In genomic region chr10:11849272-11849671, GRCh38 we compare ENCODE assay signal across 22 cellular contexts. TPM values are rescaled to one million over a fixed set of nuclear protein-coding genes. Genes with fewer than 3 reads are reported as not detected.
A peak's percentile ranks its signal among the peaks of the same experiment; 100 is the strongest.
DNase-seq lines count a peak whose midpoint lies in the region; FAIRE-seq and TF ChIP-seq lines count a peak whose summit lies in the region.
"Had no signal": no experiment of that assay in that cellular context is flagged by ENCODE, and none has a peak within 500 bp of the region (broad histone marks: within the 10 kb centered on the region; RNA-seq: fewer than 3 reads in every experiment).

No MANE protein-coding gene starts in this region.

- H3K9me3 Mint-ChIP-seq in MCF 10A (ENCODE audit: unreplicated experiment), result no peaks in the 10 kb centered on the region
- H3K9me3 Mint-ChIP-seq in HFFc6, result no peaks in the 10 kb centered on the region
- H3K9me3 Mint-ChIP-seq: CD8-positive, alpha-beta memory T cell; GM23338; IgD-negative memory B cell had no signal

- POLR2A ChIA-PET in MCF 10A (lab: Yijun Ruan, JAX), result no interaction called here

- intact Hi-C loops in mammary epithelial cell (cut with micrococcal nuclease), result no loop called here
- intact Hi-C loops in MCF 10A (cut with micrococcal nuclease), result no loop called here

- H3K4me3 Mint-ChIP-seq in MCF 10A (ENCODE audit: unreplicated experiment) (no peak overlapping the region), HFFc6 (no peak overlapping the region)
- H3K4me3 Mint-ChIP-seq: CD4-positive, CD25-positive, alpha-beta regulatory T cell; CD8-positive, alpha-beta memory T cell; GM23338; IgD-negative memory B cell had no signal

- no peak for FAIRE-seq in bronchial epithelial cell (lab: Jason Lieb, UNC)
- FAIRE-seq: A549, D721Med, G401.6, GM12891, GM18507, H54, HepG2 had no signal

- H3K4me3 ChIP-seq in mammary epithelial cell (replicated peaks in 1 of 3; ENCODE audit: insufficient read depth in 1 of 3, low read depth in 2 of 3, low read length in 3 of 3), result no peak overlapping the region
- H3K4me3 ChIP-seq in bronchial epithelial cell (ENCODE audit: low read depth, low read length), result no peak overlapping the region
- H3K4me3 ChIP-seq: A549, BLaER1, GM23338 had no signal

- H3K27me3 Mint-ChIP-seq in MCF 10A (ENCODE audit: insufficient read depth, unreplicated experiment) (no peaks in the 10 kb centered on the region), HFFc6 (ENCODE audit: insufficient read depth) (peaks cover 15% of the 10 kb centered on the region)
- H3K27me3 Mint-ChIP-seq: IgD-negative memory B cell had no signal

- H3K4me1 ChIP-seq in mammary epithelial cell (ENCODE audit: insufficient read depth, low read length), result no peaks in the 10 kb centered on the region
- H3K4me1 ChIP-seq: A549 had no signal

- BruUV-seq in mammary epithelial cell (replicated peaks; lab: Mats Ljungman, UMichigan), result no TSS peak
- no TSS peak for BruUV-seq in MCF 10A (replicated peaks; lab: Mats Ljungman, UMichigan)

- WGBS in mammary epithelial cell (ENCODE audit: low coverage, missing lambda C conversion rate), result 93% methylated on average over 1 of the region's 1 CpG

- DNase-seq in mammary epithelial cell, result peak; percentile 39
- no peak for DNase-seq in MCF 10A (ENCODE audit: unreplicated experiment)
- DNase-seq in bronchial epithelial cell (ENCODE audit: low read depth), result peak; percentile 35
- DNase-seq in kidney tubule cell (ENCODE audit: low spot score), result peak; percentile 69
- no peak for DNase-seq in SIG-M5 treated with dmso at 0.1 percent for 504 hours (lab: John Stamatoyannopoulos, UW; ENCODE audit: unreplicated experiment)
- no peak for DNase-seq in GM13976 (ENCODE audit: low spot score)
- no peak for DNase-seq in HFFc6
- DNase-seq: CD4-positive, CD25-positive, alpha-beta regulatory T cell; CD8-positive, alpha-beta memory T cell; COR-L47; HCEC 1CT had no signal

- in situ Hi-C loops in mammary epithelial cell (cut with MboI; ENCODE audit: low sequenced_read_pairs in 2 of 2) (no loop called here), GM13976 (cut with MboI; ENCODE audit: low sequenced_read_pairs, unreplicated experiment) (no loop called here)

- TF ChIP-seq CTCF in mammary epithelial cell (conservative IDR thresholded peaks at IDR 0.05 in 1 of 2, IDR thresholded peaks at IDR 0.05 in 1 of 2; ENCODE audit: extremely low read depth in 1 of 2, insufficient read depth in 1 of 2, low read depth in 1 of 2, low read length in 2 of 2), result no peak
- TF ChIP-seq CTCF in MCF 10A (IDR thresholded peaks at IDR 0.05; ENCODE audit: unreplicated experiment), result no peak
- no peak for TF ChIP-seq CTCF in bronchial epithelial cell (IDR thresholded peaks at IDR 0.05; ENCODE audit: insufficient read depth, low read length, severe bottlenecking)
- TF ChIP-seq CTCF in GM13976 (IDR thresholded peaks at IDR 0.05; ENCODE audit: borderline replicate concordance, control extremely low read depth, extremely low read depth, insufficient read depth, missing control alignments), result no peak
- TF ChIP-seq CTCF in HFFc6 (IDR thresholded peaks at IDR 0.05), result no peak

- H3K4me1 Mint-ChIP-seq in MCF 10A (ENCODE audit: insufficient read depth, unreplicated experiment) (peaks cover 11% of the 10 kb centered on the region), HFFc6 (ENCODE audit: low read depth) (no peaks in the 10 kb centered on the region; the same call in 1 of the 2 replicates)
- H3K4me1 Mint-ChIP-seq: GM23338 had no signal

- H3K27ac Mint-ChIP-seq in MCF 10A (ENCODE audit: low read depth, unreplicated experiment) (no peak overlapping the region), HFFc6 (no peak overlapping the region)
- H3K27ac Mint-ChIP-seq: CD4-positive, CD25-positive, alpha-beta regulatory T cell; CD8-positive, alpha-beta memory T cell; GM23338; IgD-negative memory B cell had no signal

- peaks cover 30% of the 10 kb centered on the region for H3K36me3 ChIP-seq in mammary epithelial cell (ENCODE audit: insufficient read depth, low read length)
- H3K36me3 ChIP-seq in bronchial epithelial cell (ENCODE audit: control insufficient read depth, insufficient read depth, low read length), result peaks cover 23% of the 10 kb centered on the region

- CTCF ChIA-PET in mammary epithelial cell (lab: Charles Lee; ENCODE audit: low non-redundant PET), result no interaction called here
- CTCF ChIA-PET in MCF 10A (lab: Yijun Ruan, JAX), result no interaction called here

- H3K9ac ChIP-seq in mammary epithelial cell (ENCODE audit: insufficient read depth, low read length), result no peak overlapping the region
- H3K9ac ChIP-seq: BLaER1 had no signal

- H2AFZ ChIP-seq in mammary epithelial cell (ENCODE audit: low read depth, low read length), result no peak overlapping the region
- H2AFZ ChIP-seq: GM23338 had no signal

- no peaks in the 10 kb centered on the region for H3K9me3 ChIP-seq in mammary epithelial cell (replicated peaks; ENCODE audit: insufficient read depth, low read length)
- H3K9me3 ChIP-seq: A549, BLaER1 had no signal

- H3K36me3 Mint-ChIP-seq in MCF 10A (ENCODE audit: insufficient read depth, unreplicated experiment) (peaks cover 69% of the 10 kb centered on the region), HFFc6 (ENCODE audit: low read depth) (peaks cover 4% of the 10 kb centered on the region)
- H3K36me3 Mint-ChIP-seq: CD4-positive, CD25-positive, alpha-beta regulatory T cell; IgD-negative memory B cell had no signal

- no peak overlapping the region for H3K4me2 ChIP-seq in mammary epithelial cell (ENCODE audit: insufficient read depth, low read depth, low read length)
- H3K4me2 ChIP-seq: A549, BLaER1, GM23338 had no signal

- H3K27ac ChIP-seq in mammary epithelial cell (ENCODE audit: insufficient read depth, low read depth, low read length), result no peak overlapping the region
- H3K27ac ChIP-seq: 22Rv1, A549, BLaER1 had no signal

- H3K27me3 ChIP-seq in mammary epithelial cell (ENCODE audit: insufficient read depth, low read length), result no peaks in the 10 kb centered on the region
- no peaks in the 10 kb centered on the region for H3K27me3 ChIP-seq in bronchial epithelial cell (ENCODE audit: control insufficient read depth, insufficient read depth, low read length)
- H3K27me3 ChIP-seq: BLaER1 had no signal

- dilution Hi-C loops in mammary epithelial cell (cut with HindIII; ENCODE audit: low sequenced_read_pairs), result no loop called here

- no peaks in the 10 kb centered on the region for H4K20me1 ChIP-seq in mammary epithelial cell (ENCODE audit: insufficient read depth, low read length)
- H4K20me1 ChIP-seq: BLaER1 had no signal

- H3K79me2 ChIP-seq in mammary epithelial cell (ENCODE audit: insufficient read depth, low read length), result peaks cover 94% of the 10 kb centered on the region

RNA-seq across cellular contexts. Expression of gene PROSER2, which starts 26.1 kb away (rescaled TPM):
- total RNA-seq in mammary epithelial cell (10 to 100 TPM; 56.3 to 65.7 TPM), MCF 10A (2022) (29.2 and 58.0 TPM in 2 replicates), bronchial epithelial cell (20.8 and 27.8 TPM in 2 replicates)
- polyA plus RNA-seq in mammary epithelial cell, result 20.4 TPM
- polyA minus RNA-seq in mammary epithelial cell, result 18.0 TPM
- total RNA-seq in HFFc6 (2021; fragmentation: NEBNext Ultra II Directional; extraction: Animal tissue kit (Norgen Biotek cat#: 25700)), result 1 to 10 TPM in 5 of 6 experiments, under 1 TPM in 1; 0.74 to 2.9 (median 1.5) TPM
- polyA plus RNA-seq: IgD-negative memory B cell had no signal

Comparison
In these comparisons a context has a peak if more than half of its experiments do, and no peak if none do; other contexts are left out.
1. DNase-seq: peak in mammary epithelial cell (single experiment), bronchial epithelial cell (single experiment) and kidney tubule cell (single experiment); none in MCF 10A (single experiment), SIG-M5 treated with dmso at 0.1 percent for 504 hours (single experiment), GM13976 (single experiment) and HFFc6 (single experiment).